In the genomic region with DNA sequence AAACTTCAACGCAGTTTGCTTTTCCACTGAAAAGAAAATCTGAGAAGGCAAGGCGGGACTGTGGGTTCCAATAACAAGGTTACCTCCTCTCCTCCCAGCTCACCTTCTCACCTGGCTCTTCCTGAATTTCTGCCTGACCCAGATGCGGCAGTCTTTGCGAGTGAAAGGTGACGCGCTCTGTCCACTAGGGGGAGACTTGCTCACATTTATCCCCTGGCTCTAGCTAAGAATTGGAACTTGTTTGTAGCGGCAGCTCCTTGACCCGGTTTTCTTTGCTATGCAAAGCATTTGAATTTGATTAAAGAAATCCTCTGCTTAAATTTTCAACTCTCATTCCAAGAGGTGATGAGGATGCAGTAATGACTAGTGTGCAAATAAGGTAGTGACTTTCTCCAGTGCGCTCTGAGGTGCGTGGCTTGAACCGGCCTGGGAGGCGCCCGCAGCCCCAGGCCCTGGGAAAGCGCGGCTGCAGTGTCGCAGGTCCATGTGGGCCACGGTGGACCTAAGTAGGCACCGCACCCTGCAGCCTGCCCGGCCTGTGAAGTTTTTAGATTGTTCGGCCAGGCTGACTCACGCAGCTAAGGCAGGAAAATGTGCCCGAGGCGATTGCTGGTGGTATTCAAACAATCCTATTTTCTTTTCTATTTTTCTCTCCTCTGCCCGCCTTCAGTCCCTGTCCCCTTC, we compare ENCODE assay signal across 9 cellular contexts.
DNase-seq lines count a peak whose midpoint lies in the region; ATAC-seq and TF ChIP-seq lines count a peak whose summit lies in the region.
"Had no signal": no experiment of that assay in that cellular context is flagged by ENCODE, and none has a peak within 500 bp of the region (broad histone marks: within the 10 kb centered on the region; RNA-seq: fewer than 3 reads in every experiment).

No MANE protein-coding gene starts in this region.

- no peak for DNase-seq in activated CD4-positive, CD25-positive, alpha-beta regulatory T cell (lab: John Stamatoyannopoulos, UW)
- DNase-seq in MV-4-11 (lab: John Stamatoyannopoulos, UW) (peak; percentile 20), SJSA1 (ENCODE audit: low read depth in 1 of 2, low spot score in 2 of 2) (peak; percentile 32 to 42), adrenal gland (peak; percentile 43 to 86 (median 60)), heart right ventricle (peak; percentile 11 to 27), psoas muscle (peak; percentile 17 to 60)

- TF ChIP-seq POLR2A in adrenal gland (IDR thresholded peaks at IDR 0.05): no peak

- H3K27me3 ChIP-seq in SJSA1 (replicated peaks): no peaks in the 10 kb centered on the region
- H3K27me3 ChIP-seq in adrenal gland: no peaks in the 10 kb centered on the region
- peaks cover 0 to 17% (median 0%) of the 10 kb centered on the region in 7 donors for H3K27me3 ChIP-seq in heart right ventricle
- no peaks in the 10 kb centered on the region for H3K27me3 ChIP-seq in psoas muscle (ENCODE audit: insufficient read depth in 3 of 3, low read length in 2 of 3)
- H3K27me3 ChIP-seq: BLaER1 treated with 17β-estradiol and CSF1 and Interleukin-3, amounts not matched to agents 10 nM and 100 nM had no signal

- H3K4me1 ChIP-seq in SJSA1 (replicated peaks) (no peaks in the 10 kb centered on the region), adrenal gland (replicated peaks in 1 of 2) (peaks cover 0 to 10% of the 10 kb centered on the region in 2 donors), heart right ventricle (peaks cover 0 to 6% (median 0%) of the 10 kb centered on the region in 9 donors), psoas muscle (no peaks in the 10 kb centered on the region)
- H3K4me1 ChIP-seq: BLaER1 treated with 17β-estradiol and CSF1 and Interleukin-3, amounts not matched to agents 10 nM and 100 nM had no signal

- intact Hi-C loops in adrenal gland (cut with DNase I) (no loop called here), heart right ventricle (cut with DNase I) (loop anchor here in 7 of 10 donors (5.0 to 10.0 kb wide), 6 partner anchors 104 to 276 kb away; no protein-coding TSS in a partner anchor), psoas muscle (cut with DNase I) (loop anchor here in 1 of 2 donors (2.0 kb wide), 1 partner anchor 186 kb away; no protein-coding TSS in a partner anchor)

- ATAC-seq in activated CD4-positive, CD25-positive, alpha-beta regulatory T cell treated with anti-CD3 and anti-CD28 coated beads, Interleukin-2, amount 50 U/mL, for 24 hours: peak; percentile 55 to 65
- ATAC-seq in HG02623 (IDR thresholded peaks at IDR 0.05; ENCODE audit: unreplicated experiment) (peak; percentile 96), heart right ventricle (peak; percentile 58 to 85 (median 72)), psoas muscle (peak in 2 of 4 donors; percentile 84 to 90)

- TF ChIP-seq CTCF in adrenal gland (IDR thresholded peaks at IDR 0.05) (peak; percentile 54 to 84 (median 73)), heart right ventricle (IDR thresholded peaks at IDR 0.05) (peak; percentile 47 to 86 (median 79)), psoas muscle (IDR thresholded peaks at IDR 0.05) (peak; percentile 72)

- H3K9me3 ChIP-seq in SJSA1 (replicated peaks) (no peaks in the 10 kb centered on the region), adrenal gland (replicated peaks in 1 of 3) (no peaks in the 10 kb centered on the region), heart right ventricle (no peaks in the 10 kb centered on the region), psoas muscle (no peaks in the 10 kb centered on the region)
- H3K9me3 ChIP-seq: BLaER1 treated with 17β-estradiol and CSF1 and Interleukin-3, amounts not matched to agents 10 nM and 100 nM had no signal

- H3K36me3 ChIP-seq in SJSA1 (no peaks in the 10 kb centered on the region), adrenal gland (replicated peaks in 1 of 2) (no peaks in the 10 kb centered on the region), heart right ventricle (no peaks in the 10 kb centered on the region), psoas muscle (ENCODE audit: insufficient read depth in 1 of 2, low read depth in 1 of 2) (no peaks in the 10 kb centered on the region)
- H3K36me3 ChIP-seq: BLaER1 treated with 17β-estradiol and CSF1 and Interleukin-3, amounts not matched to agents 10 nM and 100 nM had no signal

- H3K4me3 ChIP-seq in SJSA1 (no peak overlapping the region), adrenal gland (no peak overlapping the region), heart right ventricle (peak overlapping the region in 6 of 10 donors; percentile 7 to 28 (median 18)), psoas muscle (peak overlapping the region; percentile 29)
- H3K4me3 ChIP-seq: BLaER1 treated with 17β-estradiol and CSF1 and Interleukin-3, amounts not matched to agents 10 nM and 100 nM had no signal

- H3K27ac ChIP-seq in SJSA1 (no peak overlapping the region), adrenal gland (no peak overlapping the region), heart right ventricle (no peak overlapping the region), psoas muscle (no peak overlapping the region)
- H3K27ac ChIP-seq: BLaER1 treated with 17β-estradiol and CSF1 and Interleukin-3, amounts not matched to agents 10 nM and 100 nM had no signal

- WGBS in adrenal gland, 4 donors: 25 to 47% (median 30%) methylated on average over 24 of the region's 24 CpGs
- 20 to 21% methylated on average over 24 of the region's 24 CpGs for WGBS in heart right ventricle, 2 donors
- 29 to 30% (median 30%) methylated on average over 24 of the region's 24 CpGs for WGBS in psoas muscle, 3 donors

Comparison
In these comparisons a context has a peak if more than half of its experiments do, and no peak if none do; other contexts are left out.
1. DNase-seq: peak in MV-4-11 (single experiment), SJSA1 (2 of 2), adrenal gland (7 of 7), heart right ventricle (2 of 2) and psoas muscle (2 of 2); none in activated CD4-positive, CD25-positive, alpha-beta regulatory T cell (0 of 4).
2. H3K4me3 ChIP-seq: peak in heart right ventricle (6 of 10) and psoas muscle (single experiment); none in SJSA1 (single experiment) and adrenal gland (0 of 4).
3. intact Hi-C loops: an anchor here in heart right ventricle (5.0 to 10.0 kb wide); none called in adrenal gland.
4. Peak in every context shown above with its lines, with median percentiles within 50 percentile points of each other: CTCF ChIP-seq.